Comparison of ENCODE assay signal across 8 cellular contexts in the genomic region with DNA sequence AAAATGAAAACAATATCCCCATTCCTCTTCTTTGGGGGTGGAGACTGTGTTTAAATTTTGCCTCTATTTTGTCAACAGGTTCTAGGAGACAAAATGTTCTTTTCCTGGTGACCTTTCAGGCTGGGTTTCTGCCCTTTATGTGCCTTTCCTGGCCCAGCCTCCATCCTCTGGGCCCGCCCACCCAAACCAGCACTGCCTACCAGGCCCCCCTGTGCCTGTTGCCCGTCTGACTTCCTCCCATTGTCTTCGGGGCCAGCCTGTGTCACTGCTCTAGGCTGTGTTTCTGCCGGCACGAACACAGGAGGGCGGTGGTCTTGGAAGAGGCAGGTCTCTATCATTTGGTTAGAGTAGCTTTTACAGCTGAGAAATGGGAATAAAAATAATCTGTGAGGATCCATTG. TPM values are rescaled to one million over a fixed set of nuclear protein-coding genes. Genes with fewer than 3 reads are reported as not detected.
DNase-seq lines count a peak whose midpoint lies in the region; ATAC-seq and TF ChIP-seq lines count a peak whose summit lies in the region.

No MANE protein-coding gene starts in this region.

- no peak for ATAC-seq in HG02981 (IDR thresholded peaks at IDR 0.05; ENCODE audit: unreplicated experiment)
- ATAC-seq in GM21825 (IDR thresholded peaks at IDR 0.05; ENCODE audit: unreplicated experiment): no peak
- no peak for ATAC-seq in HG03469 (IDR thresholded peaks at IDR 0.05; ENCODE audit: unreplicated experiment)
- ATAC-seq in GM21360 (IDR thresholded peaks at IDR 0.05; ENCODE audit: unreplicated experiment): no peak

- H3K4me3 ChIP-seq in PC-9: peak overlapping the region; percentile 30; the same call in 1 of the 2 replicates

- H3K9me2 ChIP-seq in PC-9 (ENCODE audit: insufficient read depth): no peaks in the 10 kb centered on the region

- peak overlapping the region; percentile 95 for H3K4me2 ChIP-seq in PC-9

- no peaks in the 10 kb centered on the region for H3K9me3 ChIP-seq in PC-9 (ENCODE audit: insufficient read depth, low read depth)

- H3K9me3 Mint-ChIP-seq in activated naive CD8-positive, alpha-beta T cell (ENCODE audit: low read depth): no peaks in the 10 kb centered on the region

- H2AFZ ChIP-seq in PC-9: no peak overlapping the region

- peak in 1 of 2 experiments; percentile 63 for DNase-seq in PC-9
- DNase-seq in islet precursor cell: peak; percentile 91
- peak; percentile 64 to 67 for DNase-seq in stimulated activated CD4-positive, alpha-beta T cell treated with anti-CD3 and anti-CD28 coated beads, Interleukin-2, amount 100 ng/mL, for 24 hours

- POLR2A ChIA-PET in PC-9 (lab: Charles Lee; ENCODE audit: unreplicated experiment): no interaction called here

- H3K36me3 Mint-ChIP-seq in activated naive CD8-positive, alpha-beta T cell: peaks cover 3% of the 10 kb centered on the region

- H3K4me1 ChIP-seq in PC-9 (replicated peaks; ENCODE audit: insufficient read depth): peaks cover 100% of the 10 kb centered on the region

- H3K27me3 ChIP-seq in PC-9 (ENCODE audit: insufficient read depth, low read depth): no peaks in the 10 kb centered on the region

- no peak for TF ChIP-seq CTCF in PC-9 (conservative IDR thresholded peaks at IDR 0.05)

- peaks cover 31% of the 10 kb centered on the region for H4K20me1 ChIP-seq in PC-9 (ENCODE audit: insufficient read depth)

- peak overlapping the region; percentile 100 for H3K27ac Mint-ChIP-seq in activated naive CD8-positive, alpha-beta T cell

- H3K27me3 Mint-ChIP-seq in activated naive CD8-positive, alpha-beta T cell: no peaks in the 10 kb centered on the region

- peak overlapping the region; percentile 91 for H3K27ac ChIP-seq in PC-9

- peaks cover 98% of the 10 kb centered on the region for H3K79me2 ChIP-seq in PC-9 (ENCODE audit: low read depth)

- H3K4me1 Mint-ChIP-seq in activated naive CD8-positive, alpha-beta T cell (ENCODE audit: low read depth): peaks cover 96% of the 10 kb centered on the region

- intact Hi-C loops in PC-9 (cut with micrococcal nuclease; ENCODE audit: unreplicated experiment): loop anchor here (10.0 kb wide), 1 partner anchor 263 kb away; the partner anchor contains the start of gene ANXA11

- peaks cover 51% of the 10 kb centered on the region for H3K36me3 ChIP-seq in PC-9 (ENCODE audit: low read depth)

- peak overlapping the region; percentile 94 for H3K4me3 Mint-ChIP-seq in activated naive CD8-positive, alpha-beta T cell

- H3F3A ChIP-seq in PC-9 (ENCODE audit: insufficient read depth, low read depth): peaks cover 61% of the 10 kb centered on the region

- CTCF ChIA-PET in PC-9 (lab: Charles Lee): no interaction called here

- BruUV-seq in PC-9 (replicated peaks; lab: Mats Ljungman, UMichigan): no TSS peak

RNA-seq across cellular contexts. Expression of gene TSPAN14, which starts 13.9 kb away (rescaled TPM):
- 114 and 135 TPM in 2 replicates for total RNA-seq in PC-9 (2021)

RNA-seq across cellular contexts. Expression of gene PRXL2A, which starts 59.7 kb away (rescaled TPM):
- 88.7 and 105 TPM in 2 replicates for total RNA-seq in PC-9 (2021)
